Comparison of ENCODE assay signal across 8 cellular contexts in genomic region chr10:114304017-114304565, GRCh38.
DNase-seq lines count a peak whose midpoint lies in the region; ATAC-seq and TF ChIP-seq lines count a peak whose summit lies in the region.

No MANE protein-coding gene starts in this region.

- ATAC-seq in GM19025 (IDR thresholded peaks at IDR 0.05; ENCODE audit: low read depth, unreplicated experiment), result peak; percentile 68
- peak; percentile 77 for ATAC-seq in HG03342 (IDR thresholded peaks at IDR 0.05; ENCODE audit: unreplicated experiment)
- ATAC-seq in right lobe of liver, result peak; percentile 81 to 95 (median 88)

- TF ChIP-seq POLR2A in right lobe of liver (IDR thresholded peaks at IDR 0.05), result no peak

- H3K27ac ChIP-seq in dorsolateral prefrontal cortex, result peak overlapping the region in 58 of 59 donors; percentile 27 to 95 (median 79)
- H3K27ac ChIP-seq in right lobe of liver, result no peak overlapping the region

- H3K9me3 ChIP-seq in right lobe of liver, result no peaks in the 10 kb centered on the region

- no peaks in the 10 kb centered on the region for H3K36me3 ChIP-seq in right lobe of liver

- peak overlapping the region; percentile 70 for H3K27ac Mint-ChIP-seq in activated CD4-positive, alpha-beta T cell treated with anti-CD3 and anti-CD28 coated beads, Interleukin-2, amount 10 ng/mL, durations not matched to agents 7 days and 5 days

- H3K27me3 Mint-ChIP-seq in activated CD4-positive, alpha-beta T cell treated with anti-CD3 and anti-CD28 coated beads, Interleukin-2, amount 10 ng/mL, durations not matched to agents 7 days and 5 days, result peaks cover 5% of the 10 kb centered on the region

- WGBS in right lobe of liver (ENCODE audit: insufficient coverage, low coverage, low lambda C conversion rate, missing lambda C conversion rate), result 7% methylated on average over 14 of the region's 14 CpGs

- H3K4me1 Mint-ChIP-seq in activated CD4-positive, alpha-beta T cell treated with anti-CD3 and anti-CD28 coated beads, Interleukin-2, amount 10 ng/mL, durations not matched to agents 7 days and 5 days, result peaks cover 12% of the 10 kb centered on the region

- CTCF ChIA-PET in activated CD4-positive, alpha-beta T cell treated with anti-CD3 and anti-CD28 coated beads, Interleukin-2, amount 10 ng/mL, durations not matched to agents 7 days and 5 days (lab: Charles Lee), result interaction anchor here (0.9 to 2.2 kb wide), 22 partner anchors 9 to 400 kb away, joined by 3 to 10 read pairs (median 4); no protein-coding TSS in a partner anchor

- peaks cover 0 to 7% (median 3%) of the 10 kb centered on the region in 4 donors for H3K4me1 ChIP-seq in right lobe of liver

- H3K4me3 ChIP-seq in dorsolateral prefrontal cortex, result peak overlapping the region; percentile 29 to 73 (median 60)
- H3K4me3 ChIP-seq in right lobe of liver, result peak overlapping the region in 2 of 3 donors; percentile 14 to 24

- no peaks in the 10 kb centered on the region for H3K27me3 ChIP-seq in dorsolateral prefrontal cortex
- H3K27me3 ChIP-seq in right lobe of liver, result no peaks in the 10 kb centered on the region

- POLR2A ChIA-PET in activated CD4-positive, alpha-beta T cell treated with anti-CD3 and anti-CD28 coated beads, Interleukin-2, amount 10 ng/mL, durations not matched to agents 7 days and 5 days (lab: Charles Lee), result no interaction called here

- H3K9me3 Mint-ChIP-seq in activated CD4-positive, alpha-beta T cell treated with anti-CD3 and anti-CD28 coated beads, Interleukin-2, amount 10 ng/mL, durations not matched to agents 7 days and 5 days, result no peaks in the 10 kb centered on the region

- intact Hi-C loops in dorsolateral prefrontal cortex (cut with DNase I) (loop anchor here (5.0 to 10.0 kb wide), 7 partner anchors 131 to 828 kb away; no protein-coding TSS in a partner anchor), right lobe of liver (cut with DNase I) (no loop called here)

- DNase-seq in Ammon's horn (ENCODE audit: low spot score), result peak; percentile 91
- peak; percentile 32 for DNase-seq in NCI-H446 treated with DMSO at 0.1 percent for 48 hours (lab: John Stamatoyannopoulos, UW)
- peak; percentile 78 for DNase-seq in activated CD4-positive, alpha-beta T cell treated with anti-CD3 and anti-CD28 coated beads, Interleukin-2, amount 10 ng/mL, durations not matched to agents 7 days and 5 days
- peak; percentile 74 to 93 (median 87) for DNase-seq in dorsolateral prefrontal cortex
- peak in 2 of 3 donors; percentile 64 to 79 for DNase-seq in right lobe of liver
- peak; percentile 79 for DNase-seq in stimulated activated CD4-positive, alpha-beta T cell treated with anti-CD3 and anti-CD28 coated beads, Interleukin-4, amount 100 ng/mL, for 24 hours

- H3K4me3 Mint-ChIP-seq in activated CD4-positive, alpha-beta T cell treated with anti-CD3 and anti-CD28 coated beads, Interleukin-2, amount 10 ng/mL, durations not matched to agents 7 days and 5 days, result peak overlapping the region; percentile 77

- no peaks in the 10 kb centered on the region for H3K36me3 Mint-ChIP-seq in activated CD4-positive, alpha-beta T cell treated with anti-CD3 and anti-CD28 coated beads, Interleukin-2, amount 10 ng/mL, durations not matched to agents 7 days and 5 days (ENCODE audit: low read depth)

- peak; percentile 76 to 94 (median 86) for TF ChIP-seq CTCF in dorsolateral prefrontal cortex (IDR thresholded peaks at IDR 0.05 in 54 of 56, conservative IDR thresholded peaks at IDR 0.05 in 2 of 56; ENCODE audit: low read depth in 1 of 56, partially characterized antibody in 56 of 56)
- peak; percentile 74 to 80 (median 74) for TF ChIP-seq CTCF in right lobe of liver (IDR thresholded peaks at IDR 0.05)

Comparison
In these comparisons a context has a peak if more than half of its experiments do, and no peak if none do; other contexts are left out.
1. DNase-seq: peak in every context shown above with its lines; median percentile 91 in Ammon's horn; 87 in dorsolateral prefrontal cortex; 79 in stimulated activated CD4-positive, alpha-beta T cell treated with anti-CD3 and anti-CD28 coated beads, Interleukin-4, amount 100 ng/mL, for 24 hours; 78 in activated CD4-positive, alpha-beta T cell treated with anti-CD3 and anti-CD28 coated beads, Interleukin-2, amount 10 ng/mL, durations not matched to agents 7 days and 5 days; 72 in right lobe of liver; 32 in NCI-H446 treated with DMSO at 0.1 percent for 48 hours.
2. H3K27ac ChIP-seq: peak in dorsolateral prefrontal cortex (58 of 59); none in right lobe of liver (0 of 3).
3. intact Hi-C loops: an anchor here in dorsolateral prefrontal cortex (5.0 to 10.0 kb wide); none called in right lobe of liver.
4. Peak in every context shown above with its lines, with median percentiles within 50 percentile points of each other: ATAC-seq.